Comparison of ENCODE assay signal across 1 cellular context in the genomic region with DNA sequence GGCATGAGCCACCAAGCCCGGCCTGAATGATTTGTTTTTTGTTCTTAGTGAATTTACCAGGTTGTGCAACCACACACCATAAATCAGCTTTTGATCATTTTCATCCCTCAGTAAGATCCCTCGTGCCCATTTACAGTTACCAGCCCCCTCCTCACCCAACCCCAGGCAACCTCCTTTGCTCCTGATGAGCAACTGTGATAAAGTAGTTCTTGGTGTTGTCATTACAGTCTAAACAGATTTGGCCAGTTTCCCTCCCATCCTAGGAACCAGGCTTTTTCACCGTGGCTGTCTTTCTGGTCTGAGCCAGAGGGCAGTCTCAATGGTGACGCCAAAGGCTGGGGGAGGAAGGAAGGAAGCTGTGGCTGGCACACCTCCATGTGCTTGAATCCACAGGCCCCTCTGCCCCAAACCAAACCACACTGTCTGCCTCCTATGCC.
TF ChIP-seq lines count a peak whose summit lies in the region.

No MANE protein-coding gene starts in this region.

TF ChIP-seq in HepG2, 621 proteins besides CTCF, POLR2A, EP300 and RAD21 (continued from another document and continues in another):
- TF ChIP-seq, protein P1, sequence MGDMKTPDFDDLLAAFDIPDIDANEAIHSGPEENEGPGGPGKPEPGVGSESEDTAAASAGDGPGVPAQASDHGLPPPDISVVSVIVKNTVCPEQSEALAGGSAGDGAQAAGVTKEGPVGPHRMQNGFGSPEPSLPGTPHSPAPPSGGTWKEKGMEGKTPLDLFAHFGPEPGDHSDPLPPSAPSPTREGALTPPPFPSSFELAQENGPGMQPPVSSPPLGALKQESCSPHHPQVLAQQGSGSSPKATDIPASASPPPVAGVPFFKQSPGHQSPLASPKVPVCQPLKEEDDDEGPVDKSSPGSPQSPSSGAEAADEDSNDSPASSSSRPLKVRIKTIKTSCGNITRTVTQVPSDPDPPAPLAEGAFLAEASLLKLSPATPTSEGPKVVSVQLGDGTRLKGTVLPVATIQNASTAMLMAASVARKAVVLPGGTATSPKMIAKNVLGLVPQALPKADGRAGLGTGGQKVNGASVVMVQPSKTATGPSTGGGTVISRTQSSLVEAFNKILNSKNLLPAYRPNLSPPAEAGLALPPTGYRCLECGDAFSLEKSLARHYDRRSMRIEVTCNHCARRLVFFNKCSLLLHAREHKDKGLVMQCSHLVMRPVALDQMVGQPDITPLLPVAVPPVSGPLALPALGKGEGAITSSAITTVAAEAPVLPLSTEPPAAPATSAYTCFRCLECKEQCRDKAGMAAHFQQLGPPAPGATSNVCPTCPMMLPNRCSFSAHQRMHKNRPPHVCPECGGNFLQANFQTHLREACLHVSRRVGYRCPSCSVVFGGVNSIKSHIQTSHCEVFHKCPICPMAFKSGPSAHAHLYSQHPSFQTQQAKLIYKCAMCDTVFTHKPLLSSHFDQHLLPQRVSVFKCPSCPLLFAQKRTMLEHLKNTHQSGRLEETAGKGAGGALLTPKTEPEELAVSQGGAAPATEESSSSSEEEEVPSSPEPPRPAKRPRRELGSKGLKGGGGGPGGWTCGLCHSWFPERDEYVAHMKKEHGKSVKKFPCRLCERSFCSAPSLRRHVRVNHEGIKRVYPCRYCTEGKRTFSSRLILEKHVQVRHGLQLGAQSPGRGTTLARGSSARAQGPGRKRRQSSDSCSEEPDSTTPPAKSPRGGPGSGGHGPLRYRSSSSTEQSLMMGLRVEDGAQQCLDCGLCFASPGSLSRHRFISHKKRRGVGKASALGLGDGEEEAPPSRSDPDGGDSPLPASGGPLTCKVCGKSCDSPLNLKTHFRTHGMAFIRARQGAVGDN (CRISPR knock-in tag; IDR thresholded peaks at IDR 0.05): peak; percentile 34; the same call in 1 of the 2 replicates
- no peak for TF ChIP-seq TGIF2 (CRISPR knock-in tag; IDR thresholded peaks at IDR 0.05)
- TF ChIP-seq ZNF609 (CRISPR knock-in tag; IDR thresholded peaks at IDR 0.05; ENCODE audit: borderline replicate concordance): peak; percentile 46; the same call in 1 of the 2 replicates
- 0 out of 2 replicates have a peak, but pooled peaks have one; percentile 32 for TF ChIP-seq ZFX (CRISPR knock-in tag; IDR thresholded peaks at IDR 0.05; ENCODE audit: low read depth)
- TF ChIP-seq ESRRA (CRISPR knock-in tag; IDR thresholded peaks at IDR 0.05; ENCODE audit: low read depth): no peak
- no peak for TF ChIP-seq ATF5 (CRISPR knock-in tag; IDR thresholded peaks at IDR 0.05; ENCODE audit: low read depth)
- no peak for TF ChIP-seq ZNF598 (CRISPR knock-in tag; IDR thresholded peaks at IDR 0.05; ENCODE audit: borderline replicate concordance)
- peak; percentile 23; the same call in 1 of the 2 replicates for TF ChIP-seq HOMEZ (CRISPR knock-in tag; IDR thresholded peaks at IDR 0.05; ENCODE audit: low read depth)
- no peak for TF ChIP-seq ZBTB3 (CRISPR knock-in tag; IDR thresholded peaks at IDR 0.05; ENCODE audit: borderline replicate concordance, low read depth)
- TF ChIP-seq, protein P2, sequence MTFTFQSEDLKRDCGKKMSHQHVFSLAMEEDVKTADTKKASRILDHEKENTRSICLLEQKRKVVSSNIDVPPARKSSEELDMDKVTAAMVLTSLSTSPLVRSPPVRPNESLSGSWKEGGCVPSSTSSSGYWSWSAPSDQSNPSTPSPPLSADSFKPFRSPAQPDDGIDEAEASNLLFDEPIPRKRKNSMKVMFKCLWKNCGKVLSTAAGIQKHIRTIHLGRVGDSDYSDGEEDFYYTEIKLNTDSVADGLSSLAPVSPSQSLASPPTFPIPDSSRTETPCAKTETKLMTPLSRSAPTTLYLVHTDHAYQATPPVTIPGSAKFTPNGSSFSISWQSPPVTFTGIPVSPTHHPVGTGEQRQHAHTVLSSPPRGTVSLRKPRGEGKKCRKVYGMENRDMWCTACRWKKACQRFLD (CRISPR knock-in tag; IDR thresholded peaks at IDR 0.05; ENCODE audit: borderline replicate concordance): no peak
- no peak for TF ChIP-seq ISL2 (CRISPR knock-in tag; IDR thresholded peaks at IDR 0.05)
- TF ChIP-seq THAP11 (CRISPR knock-in tag; IDR thresholded peaks at IDR 0.05): peak; percentile 52
- peak; percentile 6; the same call in 1 of the 2 replicates for TF ChIP-seq ELF3 (CRISPR knock-in tag; IDR thresholded peaks at IDR 0.05)
- no peak for TF ChIP-seq HMG20B (CRISPR knock-in tag; conservative IDR thresholded peaks at IDR 0.05)
- no peak for TF ChIP-seq TRIM24 (CRISPR knock-in tag; IDR thresholded peaks at IDR 0.05)
- TF ChIP-seq ZNF350 (CRISPR knock-in tag; IDR thresholded peaks at IDR 0.05; ENCODE audit: borderline replicate concordance, low read depth): no peak
- no peak for TF ChIP-seq ZSCAN12 (CRISPR knock-in tag; IDR thresholded peaks at IDR 0.05)
- no peak for TF ChIP-seq REPIN1 (CRISPR knock-in tag; IDR thresholded peaks at IDR 0.05; ENCODE audit: borderline replicate concordance, low read depth)
- no peak for TF ChIP-seq AGO2 (optimal IDR thresholded peaks at IDR 0.05; ENCODE audit: low read depth, low read length)
- peak in 1 of 2 experiments; percentile 21; a peak in 1 of 4 replicates for TF ChIP-seq KLF16 (CRISPR knock-in tag; IDR thresholded peaks at IDR 0.05)
- no peak for TF ChIP-seq ZNF776 (CRISPR knock-in tag; IDR thresholded peaks at IDR 0.05)
- TF ChIP-seq POGZ (CRISPR knock-in tag; IDR thresholded peaks at IDR 0.05): 0 out of 2 replicates have a peak, but pooled peaks have one; percentile 17
- no peak for TF ChIP-seq PHF5A (CRISPR knock-in tag; IDR thresholded peaks at IDR 0.05; ENCODE audit: low read depth, unreplicated experiment)
- TF ChIP-seq ZNF317 (CRISPR knock-in tag; IDR thresholded peaks at IDR 0.05): no peak
- no peak for TF ChIP-seq SOX5 (CRISPR knock-in tag; IDR thresholded peaks at IDR 0.05; ENCODE audit: borderline replicate concordance)
- no peak for TF ChIP-seq KLF11 (CRISPR knock-in tag; IDR thresholded peaks at IDR 0.05)
- TF ChIP-seq REL (CRISPR knock-in tag; conservative IDR thresholded peaks at IDR 0.05): no peak
- TF ChIP-seq CEBPG (CRISPR knock-in tag; IDR thresholded peaks at IDR 0.05): peak; percentile 6; the same call in 1 of the 2 replicates
- TF ChIP-seq, protein P3, sequence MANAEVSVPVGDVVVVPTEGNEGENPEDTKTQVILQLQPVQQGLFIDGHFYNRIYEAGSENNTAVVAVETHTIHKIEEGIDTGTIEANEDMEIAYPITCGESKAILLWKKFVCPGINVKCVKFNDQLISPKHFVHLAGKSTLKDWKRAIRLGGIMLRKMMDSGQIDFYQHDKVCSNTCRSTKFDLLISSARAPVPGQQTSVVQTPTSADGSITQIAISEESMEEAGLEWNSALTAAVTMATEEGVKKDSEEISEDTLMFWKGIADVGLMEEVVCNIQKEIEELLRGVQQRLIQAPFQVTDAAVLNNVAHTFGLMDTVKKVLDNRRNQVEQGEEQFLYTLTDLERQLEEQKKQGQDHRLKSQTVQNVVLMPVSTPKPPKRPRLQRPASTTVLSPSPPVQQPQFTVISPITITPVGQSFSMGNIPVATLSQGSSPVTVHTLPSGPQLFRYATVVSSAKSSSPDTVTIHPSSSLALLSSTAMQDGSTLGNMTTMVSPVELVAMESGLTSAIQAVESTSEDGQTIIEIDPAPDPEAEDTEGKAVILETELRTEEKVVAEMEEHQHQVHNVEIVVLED (CRISPR knock-in tag; IDR thresholded peaks at IDR 0.05; ENCODE audit: borderline replicate concordance): no peak
- no peak for TF ChIP-seq PCBP2 (optimal IDR thresholded peaks at IDR 0.05; ENCODE audit: low read depth, low read length, poor library complexity, severe bottlenecking)
- TF ChIP-seq ZNF547 (CRISPR knock-in tag; IDR thresholded peaks at IDR 0.05): no peak
- TF ChIP-seq, protein P4, sequence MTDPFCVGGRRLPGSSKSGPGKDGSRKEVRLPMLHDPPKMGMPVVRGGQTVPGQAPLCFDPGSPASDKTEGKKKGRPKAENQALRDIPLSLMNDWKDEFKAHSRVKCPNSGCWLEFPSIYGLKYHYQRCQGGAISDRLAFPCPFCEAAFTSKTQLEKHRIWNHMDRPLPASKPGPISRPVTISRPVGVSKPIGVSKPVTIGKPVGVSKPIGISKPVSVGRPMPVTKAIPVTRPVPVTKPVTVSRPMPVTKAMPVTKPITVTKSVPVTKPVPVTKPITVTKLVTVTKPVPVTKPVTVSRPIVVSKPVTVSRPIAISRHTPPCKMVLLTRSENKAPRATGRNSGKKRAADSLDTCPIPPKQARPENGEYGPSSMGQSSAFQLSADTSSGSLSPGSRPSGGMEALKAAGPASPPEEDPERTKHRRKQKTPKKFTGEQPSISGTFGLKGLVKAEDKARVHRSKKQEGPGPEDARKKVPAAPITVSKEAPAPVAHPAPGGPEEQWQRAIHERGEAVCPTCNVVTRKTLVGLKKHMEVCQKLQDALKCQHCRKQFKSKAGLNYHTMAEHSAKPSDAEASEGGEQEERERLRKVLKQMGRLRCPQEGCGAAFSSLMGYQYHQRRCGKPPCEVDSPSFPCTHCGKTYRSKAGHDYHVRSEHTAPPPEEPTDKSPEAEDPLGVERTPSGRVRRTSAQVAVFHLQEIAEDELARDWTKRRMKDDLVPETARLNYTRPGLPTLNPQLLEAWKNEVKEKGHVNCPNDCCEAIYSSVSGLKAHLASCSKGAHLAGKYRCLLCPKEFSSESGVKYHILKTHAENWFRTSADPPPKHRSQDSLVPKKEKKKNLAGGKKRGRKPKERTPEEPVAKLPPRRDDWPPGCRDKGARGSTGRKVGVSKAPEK (CRISPR knock-in tag; IDR thresholded peaks at IDR 0.05; ENCODE audit: borderline replicate concordance): peak; percentile 71; the same call in 1 of the 2 replicates
- no peak for TF ChIP-seq ZNF841 (CRISPR knock-in tag; IDR thresholded peaks at IDR 0.05; ENCODE audit: borderline replicate concordance)
- TF ChIP-seq SIN3B (IDR thresholded peaks at IDR 0.05; ENCODE audit: low read length): no peak
- TF ChIP-seq PATZ1 (CRISPR knock-in tag; IDR thresholded peaks at IDR 0.05): peak; percentile 43
